ENCODE assay signal across 21 cellular contexts in genomic region chr6:7902221-7902620, GRCh38.
"Had no signal": no experiment of that assay in that cellular context is flagged by ENCODE, and none has a peak within 500 bp of the region (broad histone marks: within the 10 kb centered on the region; RNA-seq: fewer than 3 reads in every experiment).

No MANE protein-coding gene starts in this region.

- DNase-seq: activated CD4-positive, alpha-beta memory T cell treated with anti-CD3 and anti-CD28 coated beads for 36 hours; activated CD4-positive, alpha-beta T cell treated with anti-CD3 and anti-CD28 coated beads for 36 hours; activated CD8-positive, alpha-beta memory T cell treated with anti-CD3 and anti-CD28 coated beads, Interleukin-2, amount 10 ng/mL, durations not matched to agents 7 days and 5 days; activated effector memory CD4-positive, alpha-beta T cell treated with Interleukin-2 at 50 U/mL for 16 hours; activated naive CD4-positive, alpha-beta T cell treated with anti-CD3 and anti-CD28 coated beads, Interleukin-2, amount 10 ng/mL, durations not matched to agents 7 days and 5 days; activated T-cell treated with anti-CD3 and anti-CD28 coated beads, Interleukin-2, amount 50 U/mL, for 4 hours; aorta; brain microvascular endothelial cell; colonic mucosa; effector CD4-positive, alpha-beta T cell; esophagus squamous epithelium; left cardiac atrium; mesenchymal stem cell; naive thymus-derived CD8-positive, alpha-beta T cell; T-helper 17 cell had no signal

- ATAC-seq: activated CD4-positive, alpha-beta T cell treated with anti-CD3 and anti-CD28 coated beads for 36 hours; activated CD8-positive, alpha-beta memory T cell treated with anti-CD3 and anti-CD28 coated beads, Interleukin-2, amount 10 ng/mL, durations not matched to agents 7 days and 5 days; activated T-cell treated with anti-CD3 and anti-CD28 coated beads, Interleukin-2, amount 50 U/mL, for 4 hours; left cardiac atrium; naive thymus-derived CD8-positive, alpha-beta T cell; T-helper 17 cell had no signal

- H3K4me3 ChIP-seq: colonic mucosa, esophagus squamous epithelium, prostate gland, right atrium auricular region, tibial nerve, vagina had no signal

- H3K27ac Mint-ChIP-seq: activated CD4-positive, alpha-beta memory T cell treated with anti-CD3 and anti-CD28 coated beads for 36 hours; activated CD4-positive, alpha-beta T cell treated with anti-CD3 and anti-CD28 coated beads for 36 hours; activated CD8-positive, alpha-beta memory T cell treated with anti-CD3 and anti-CD28 coated beads, Interleukin-2, amount 10 ng/mL, durations not matched to agents 7 days and 5 days; stimulated activated naive CD8-positive, alpha-beta T cell treated with anti-CD3 and anti-CD28 coated beads, Interleukin-15, Interleukin-2, amounts not matched to agents 100 ng/mL and 50 ng/mL, for 24 hours; T-helper 17 cell had no signal

- H3K9me3 Mint-ChIP-seq: activated CD4-positive, alpha-beta memory T cell treated with anti-CD3 and anti-CD28 coated beads for 36 hours; activated naive CD4-positive, alpha-beta T cell treated with anti-CD3 and anti-CD28 coated beads, Interleukin-2, amount 10 ng/mL, durations not matched to agents 7 days and 5 days; activated T-cell treated with anti-CD3 and anti-CD28 coated beads, Interleukin-2, amount 50 U/mL, for 4 hours; central memory CD8-positive, alpha-beta T cell; naive thymus-derived CD8-positive, alpha-beta T cell; stimulated activated naive CD8-positive, alpha-beta T cell treated with anti-CD3 and anti-CD28 coated beads, Interleukin-15, Interleukin-2, amounts not matched to agents 100 ng/mL and 50 ng/mL, for 24 hours had no signal

- H3K4me3 Mint-ChIP-seq: activated CD4-positive, alpha-beta memory T cell treated with anti-CD3 and anti-CD28 coated beads for 36 hours; activated CD4-positive, alpha-beta T cell treated with anti-CD3 and anti-CD28 coated beads for 36 hours; activated CD8-positive, alpha-beta memory T cell treated with anti-CD3 and anti-CD28 coated beads, Interleukin-2, amount 10 ng/mL, durations not matched to agents 7 days and 5 days; activated naive CD4-positive, alpha-beta T cell treated with anti-CD3 and anti-CD28 coated beads, Interleukin-2, amount 10 ng/mL, durations not matched to agents 7 days and 5 days; activated T-cell treated with anti-CD3 and anti-CD28 coated beads, Interleukin-2, amount 50 U/mL, for 4 hours; central memory CD8-positive, alpha-beta T cell; naive thymus-derived CD8-positive, alpha-beta T cell; stimulated activated naive CD8-positive, alpha-beta T cell treated with anti-CD3 and anti-CD28 coated beads, Interleukin-15, Interleukin-2, amounts not matched to agents 100 ng/mL and 50 ng/mL, for 24 hours; T-helper 17 cell had no signal

- H3K27ac ChIP-seq: brain microvascular endothelial cell, colonic mucosa, prostate gland, right atrium auricular region, tibial nerve, vagina had no signal

- H3K4me1 Mint-ChIP-seq: activated CD4-positive, alpha-beta T cell treated with anti-CD3 and anti-CD28 coated beads for 36 hours had no signal

- H3K27me3 Mint-ChIP-seq: activated CD4-positive, alpha-beta memory T cell treated with anti-CD3 and anti-CD28 coated beads for 36 hours; activated CD4-positive, alpha-beta T cell treated with anti-CD3 and anti-CD28 coated beads for 36 hours; activated CD8-positive, alpha-beta memory T cell treated with anti-CD3 and anti-CD28 coated beads, Interleukin-2, amount 10 ng/mL, durations not matched to agents 7 days and 5 days; activated naive CD4-positive, alpha-beta T cell treated with anti-CD3 and anti-CD28 coated beads, Interleukin-2, amount 10 ng/mL, durations not matched to agents 7 days and 5 days; central memory CD8-positive, alpha-beta T cell; naive thymus-derived CD8-positive, alpha-beta T cell; stimulated activated naive CD8-positive, alpha-beta T cell treated with anti-CD3 and anti-CD28 coated beads, Interleukin-15, Interleukin-2, amounts not matched to agents 100 ng/mL and 50 ng/mL, for 24 hours; T-helper 17 cell had no signal
